Comparison of ENCODE assay signal across 9 cellular contexts in genomic region chr3:157087398-157088132, GRCh38.
DNase-seq lines count a peak whose midpoint lies in the region; ATAC-seq and TF ChIP-seq lines count a peak whose summit lies in the region.
"Had no signal": no experiment of that assay in that cellular context is flagged by ENCODE, and none has a peak within 500 bp of the region (broad histone marks: within the 10 kb centered on the region; RNA-seq: fewer than 3 reads in every experiment).

No MANE protein-coding gene starts in this region.

- H3K4me3 ChIP-seq in Caco-2 (ENCODE audit: low read depth, low read length): peak overlapping the region; percentile 58
- H3K4me3 ChIP-seq in PC-3 (ENCODE audit: low read length): peak overlapping the region; percentile 70
- peak overlapping the region; percentile 71 for H3K4me3 ChIP-seq in endodermal cell (ENCODE audit: low read length)
- H3K4me3 ChIP-seq in neuronal stem cell (ENCODE audit: low read length in 2 of 2): peak overlapping the region in 1 of 2 donors; percentile 56
- no peak overlapping the region for H3K4me3 ChIP-seq in BE2C (ENCODE audit: low read depth, low read length)

- no peaks in the 10 kb centered on the region for H3K27me3 ChIP-seq in Caco-2 (replicated peaks; ENCODE audit: control insufficient read depth, insufficient read depth, low read length)
- H3K27me3 ChIP-seq in PC-3 (ENCODE audit: low read length): no peaks in the 10 kb centered on the region
- H3K27me3 ChIP-seq in endodermal cell (ENCODE audit: control insufficient read depth, insufficient read depth, low read length, poor library complexity, severe bottlenecking): no peaks in the 10 kb centered on the region
- H3K27me3 ChIP-seq in neuronal stem cell (ENCODE audit: control insufficient read depth in 3 of 3, insufficient read depth in 3 of 3, low read depth in 1 of 3, low read length in 3 of 3): no peaks in the 10 kb centered on the region
- no peaks in the 10 kb centered on the region for H3K27me3 ChIP-seq in BE2C

- H3K9me3 ChIP-seq in Caco-2 (no peaks in the 10 kb centered on the region), PC-3 (ENCODE audit: low read length) (no peaks in the 10 kb centered on the region), endodermal cell (ENCODE audit: control insufficient read depth, low read length) (no peaks in the 10 kb centered on the region), neuronal stem cell (replicated peaks in 1 of 2; ENCODE audit: control insufficient read depth in 2 of 2, insufficient read depth in 1 of 2, low read depth in 1 of 2, low read length in 2 of 2) (no peaks in the 10 kb centered on the region), BE2C (no peaks in the 10 kb centered on the region)

- H3K9ac ChIP-seq in PC-3 (ENCODE audit: low read length) (peak overlapping the region; percentile 94), endodermal cell (ENCODE audit: extremely low read depth, low read length, poor library complexity, severe bottlenecking) (no peak overlapping the region), neuronal stem cell (ENCODE audit: low read depth, low read length, poor library complexity) (no peak overlapping the region)

- no peaks in the 10 kb centered on the region for H3K9me2 ChIP-seq in PC-3 (replicated peaks; ENCODE audit: low read length)

- no peak overlapping the region for H2BK15ac ChIP-seq in neuronal stem cell (ENCODE audit: low read length)

- H3K4me2 ChIP-seq in PC-3 (ENCODE audit: low read length): peak overlapping the region; percentile 92
- no peak overlapping the region for H3K4me2 ChIP-seq in neuronal stem cell (ENCODE audit: insufficient read depth, low read length, poor library complexity, severe bottlenecking)

- no peaks in the 10 kb centered on the region for H3K36me3 ChIP-seq in Caco-2 (ENCODE audit: control insufficient read depth, insufficient read depth, low read length)
- no peaks in the 10 kb centered on the region for H3K36me3 ChIP-seq in PC-3 (ENCODE audit: low read depth, low read length)
- H3K36me3 ChIP-seq in endodermal cell (ENCODE audit: control insufficient read depth, insufficient read depth, low read length): no peaks in the 10 kb centered on the region
- no peaks in the 10 kb centered on the region for H3K36me3 ChIP-seq in neuronal stem cell (replicated peaks in 1 of 2; ENCODE audit: control insufficient read depth in 2 of 2, insufficient read depth in 2 of 2, low read length in 2 of 2)
- no peaks in the 10 kb centered on the region for H3K36me3 ChIP-seq in BE2C

- ATAC-seq in PC-3: peak; percentile 4; the same call in 1 of the 2 replicates
- ATAC-seq in HG02623 (IDR thresholded peaks at IDR 0.05; ENCODE audit: unreplicated experiment): no peak
- no peak for ATAC-seq in GM21526 (IDR thresholded peaks at IDR 0.05; ENCODE audit: low FRiP score, unreplicated experiment)

- intact Hi-C loops in Caco-2 (cut with micrococcal nuclease; ENCODE audit: unreplicated experiment) (loop anchor here (1.0 to 5.0 kb wide), 4 partner anchors 43 to 530 kb away; partner anchors contain the start of genes SSR3 and TIPARP), PC-3 (cut with micrococcal nuclease) (loop anchor here (1.0 to 2.0 kb wide), 2 partner anchors 43 to 639 kb away; no protein-coding TSS in a partner anchor)

- H3K79me1 ChIP-seq in neuronal stem cell (ENCODE audit: low read depth, low read length): no peaks in the 10 kb centered on the region

- no peak for TF ChIP-seq CTCF in Caco-2 (IDR thresholded peaks at IDR 0.05; ENCODE audit: insufficient read depth in 1 of 2, low read depth in 1 of 2, low read length in 1 of 2, severe bottlenecking in 1 of 2, unreplicated experiment in 1 of 2)
- no peak for TF ChIP-seq CTCF in PC-3 (conservative IDR thresholded peaks at IDR 0.05; ENCODE audit: low read depth, low read length)
- no peak for TF ChIP-seq CTCF in endodermal cell (conservative IDR thresholded peaks at IDR 0.05)
- TF ChIP-seq CTCF in BE2C (IDR thresholded peaks at IDR 0.05; ENCODE audit: low read depth, low read length): no peak

- peak overlapping the region; percentile 98 for H3K27ac ChIP-seq in PC-3 (ENCODE audit: low read length)
- H3K27ac ChIP-seq in endodermal cell (ENCODE audit: low read depth, low read length): no peak overlapping the region
- H3K27ac ChIP-seq in neuronal stem cell (replicated peaks; ENCODE audit: low read length): no peak overlapping the region

- H3K27ac Mint-ChIP-seq in Caco-2 (ENCODE audit: unreplicated experiment): peak overlapping the region; percentile 89
- H3K27ac Mint-ChIP-seq in endodermal cell: peak overlapping the region; percentile 85

- H2AFZ ChIP-seq in PC-3 (ENCODE audit: low read length) (no peak overlapping the region), neuronal stem cell (ENCODE audit: low read length) (peak overlapping the region; percentile 90)

- H3K4me3 Mint-ChIP-seq in Caco-2 (ENCODE audit: unreplicated experiment): peak overlapping the region; percentile 81
- peak overlapping the region; percentile 62 for H3K4me3 Mint-ChIP-seq in endodermal cell

- CTCF ChIA-PET in Caco-2 (lab: Charles Lee): interaction anchor here (0.5 to 2.3 kb wide), 4 partner anchors 16 to 413 kb away, joined by 3 to 19 read pairs (median 10); partner anchors contain the start of gene TIPARP
- CTCF ChIA-PET in PC-3 (lab: Charles Lee): interaction anchor here (2.2 to 2.5 kb wide), 2 partner anchors 43 to 49 kb away, joined by 7 to 16 read pairs; no protein-coding TSS in a partner anchor

- H4K91ac ChIP-seq in neuronal stem cell (ENCODE audit: low read depth, low read length, poor library complexity): no peak overlapping the region

- POLR2A ChIA-PET in Caco-2 (lab: Charles Lee) (interaction anchor here (0.5 to 3.0 kb wide), 5 partner anchors 28 to 1022 kb away, joined by 6 to 75 read pairs (median 27); partner anchors contain the start of genes RSRC1 and TIPARP), PC-3 (lab: Charles Lee; ENCODE audit: unreplicated experiment) (interaction anchor here (0.6 to 2.1 kb wide), 4 partner anchors 41 to 270 kb away, joined by 3 to 20 read pairs (median 4); no protein-coding TSS in a partner anchor)

- no peaks in the 10 kb centered on the region for H3F3A ChIP-seq in PC-3 (ENCODE audit: low read length, unreplicated experiment)

- no peak overlapping the region for H2BK120ac ChIP-seq in neuronal stem cell (ENCODE audit: low read depth, low read length)

- no peaks in the 10 kb centered on the region for H3K9me3 Mint-ChIP-seq in Caco-2 (ENCODE audit: unreplicated experiment)
- H3K9me3 Mint-ChIP-seq in endodermal cell: no peaks in the 10 kb centered on the region

- H3K4ac ChIP-seq in neuronal stem cell (ENCODE audit: low read length): no peak overlapping the region

- BruUV-seq in Caco-2 (replicated peaks; lab: Mats Ljungman, UMichigan) (no TSS peak), PC-3 (replicated peaks; lab: Mats Ljungman, UMichigan) (TSS peak; percentile 31)

- no peak overlapping the region for H3K14ac ChIP-seq in neuronal stem cell (ENCODE audit: low read length)

- H3K4me1 ChIP-seq in Caco-2 (peaks cover 26% of the 10 kb centered on the region), PC-3 (ENCODE audit: insufficient read depth, low read length) (peaks cover 52% of the 10 kb centered on the region), endodermal cell (ENCODE audit: control insufficient read depth, insufficient read depth, low read length) (peaks cover 13% of the 10 kb centered on the region), neuronal stem cell (ENCODE audit: control insufficient read depth in 2 of 2, insufficient read depth in 1 of 2, low read depth in 1 of 2, low read length in 2 of 2) (peaks cover 7 to 9% of the 10 kb centered on the region in 2 donors), BE2C (peaks cover 8% of the 10 kb centered on the region)

- H3K79me2 ChIP-seq in PC-3 (ENCODE audit: low read length): no peaks in the 10 kb centered on the region

- DNase-seq in Caco-2 (no peak), PC-3 (peak; percentile 91), endodermal cell (no peak), neuronal stem cell (ENCODE audit: low spot score) (no peak), BE2C (no peak)
- no peak for DNase-seq in activated CD8-positive, alpha-beta memory T cell treated with anti-CD3 and anti-CD28 coated beads for 24 hours
- DNase-seq: activated effector memory CD4-positive, alpha-beta T cell treated with anti-CD3 and anti-CD28 coated beads, Interleukin-2, amount 50 U/mL, for 16 hours had no signal

- 81 to 85% methylated on average over 4 to 5 of the region's 6 CpGs for WGBS in endodermal cell (ENCODE audit: insufficient coverage in 1 of 2, insufficient read length in 1 of 2), 2 experiments
- no CpG with 5 or more reads among the region's 6 CpGs for WGBS in neuronal stem cell (ENCODE audit: extremely low coverage in 2 of 2, insufficient read length in 2 of 2, insufficient replicate concordance in 1 of 2), 2 donors

- H2BK5ac ChIP-seq in neuronal stem cell (ENCODE audit: low read length): no peak overlapping the region

- no peak overlapping the region for H2AK5ac ChIP-seq in neuronal stem cell (ENCODE audit: low read depth, low read length)

- no peak overlapping the region for H3K23ac ChIP-seq in neuronal stem cell (ENCODE audit: low read depth, low read length, poor library complexity)

- H3K27me3 Mint-ChIP-seq in Caco-2 (ENCODE audit: insufficient read depth, unreplicated experiment) (no peaks in the 10 kb centered on the region), endodermal cell (ENCODE audit: insufficient read depth) (peaks cover 3% of the 10 kb centered on the region)

- no peaks in the 10 kb centered on the region for H4K20me1 ChIP-seq in PC-3 (ENCODE audit: low read length)

- H4K8ac ChIP-seq in neuronal stem cell (ENCODE audit: low read depth, low read length): no peak overlapping the region

- no peak overlapping the region for H2BK12ac ChIP-seq in neuronal stem cell (ENCODE audit: low read length)

- H3K18ac ChIP-seq in neuronal stem cell (ENCODE audit: low read length): no peak overlapping the region

- peaks cover 26% of the 10 kb centered on the region for H3K4me1 Mint-ChIP-seq in Caco-2 (ENCODE audit: low read depth, unreplicated experiment)
- peaks cover 47% of the 10 kb centered on the region for H3K4me1 Mint-ChIP-seq in endodermal cell

- H3K36me3 Mint-ChIP-seq in Caco-2 (ENCODE audit: insufficient read depth, unreplicated experiment) (peaks cover 13% of the 10 kb centered on the region), endodermal cell (ENCODE audit: low read depth) (no peaks in the 10 kb centered on the region)
